21 cellular contexts compared by ENCODE assay signal in the genomic region with DNA sequence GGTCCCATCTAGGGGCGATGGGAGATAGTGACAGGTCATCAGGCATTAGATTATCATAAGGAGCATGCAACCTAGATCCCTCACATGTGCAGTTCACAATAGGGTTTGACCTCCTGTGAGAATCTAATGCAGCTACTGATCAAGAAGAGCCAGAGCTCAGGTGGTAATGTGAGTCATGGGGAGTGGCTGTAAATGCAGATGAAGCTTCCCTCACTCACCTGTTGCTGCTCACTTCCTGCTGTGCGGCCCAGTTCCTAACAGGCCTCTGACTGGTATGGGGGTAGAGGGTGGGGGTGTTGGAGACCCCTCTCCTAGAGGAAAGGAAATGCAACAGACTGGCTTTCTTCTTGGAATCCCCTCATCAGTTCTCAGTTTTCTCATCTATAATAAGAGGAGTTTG.
A peak's percentile ranks its signal among the peaks of the same experiment; 100 is the strongest.
DNase-seq lines count a peak whose midpoint lies in the region; ATAC-seq and TF ChIP-seq lines count a peak whose summit lies in the region.
"Had no signal": no experiment of that assay in that cellular context is flagged by ENCODE, and none has a peak within 500 bp of the region (broad histone marks: within the 10 kb centered on the region; RNA-seq: fewer than 3 reads in every experiment).

No MANE protein-coding gene starts in this region.

- in situ Hi-C loops in HAP-1 (cut with MboI; ENCODE audit: low sequenced_read_pairs) = no loop called here

- intact Hi-C loops in MCF 10A (cut with micrococcal nuclease) (no loop called here), breast epithelium (cut with DNase I; ENCODE audit: low total_unique reads) (no loop called here)

- H3K4me3 ChIP-seq in breast epithelium (no peak overlapping the region), mesenchymal stem cell (ENCODE audit: insufficient read depth in 1 of 2, low read depth in 1 of 2, low read length in 2 of 2) (peak overlapping the region in 1 of 2 experiments; percentile 21), HAP-1 (no peak overlapping the region)
- H3K4me3 ChIP-seq: gastroesophageal sphincter, spleen, stomach, upper lobe of left lung had no signal

- no peak overlapping the region for H3K14ac ChIP-seq in mesenchymal stem cell (ENCODE audit: low read length in 2 of 2)

- H4K91ac ChIP-seq in mesenchymal stem cell (ENCODE audit: low read length) = no peak overlapping the region

- no peak overlapping the region for H3K9ac ChIP-seq in mesenchymal stem cell (ENCODE audit: low read length)

- no peaks in the 10 kb centered on the region for H3K36me3 Mint-ChIP-seq in MCF 10A (ENCODE audit: insufficient read depth, unreplicated experiment)
- H3K36me3 Mint-ChIP-seq in chondrocyte (ENCODE audit: low read depth) = no peaks in the 10 kb centered on the region
- no peaks in the 10 kb centered on the region for H3K36me3 Mint-ChIP-seq in activated CD4-positive, alpha-beta T cell treated with anti-CD3 and anti-CD28 coated beads, Interleukin-2, amount 10 ng/mL, durations not matched to agents 7 days and 5 days (ENCODE audit: low read depth)

- TF ChIP-seq CTCF in MCF 10A (IDR thresholded peaks at IDR 0.05; ENCODE audit: unreplicated experiment) = no peak
- TF ChIP-seq CTCF in breast epithelium (IDR thresholded peaks at IDR 0.05) = no peak
- TF ChIP-seq CTCF in chondrocyte (IDR thresholded peaks at IDR 0.05) = no peak

- DNase-seq in MCF 10A (ENCODE audit: unreplicated experiment) (peak; percentile 45), breast epithelium (ENCODE audit: low spot score in 2 of 2) (no peak), chondrocyte (ENCODE audit: low spot score) (no peak), mesenchymal stem cell (no peak), left lobe of liver (ENCODE audit: low spot score) (no peak), GDM1 (lab: John Stamatoyannopoulos, UW) (no peak), HAP-1 (ENCODE audit: low spot score in 2 of 2) (no peak)
- DNase-seq in activated CD4-positive, alpha-beta T cell treated with anti-CD3 and anti-CD28 coated beads, Interleukin-2, amount 10 ng/mL, durations not matched to agents 7 days and 5 days = no peak
- DNase-seq: activated CD4-positive, alpha-beta T cell treated with anti-CD3 and anti-CD28 coated beads, Interleukin-2, amount 50 U/mL, for 4 hours; activated naive CD4-positive, alpha-beta T cell; activated T-cell treated with anti-CD3 and anti-CD28 coated beads for 4 hours; amniotic stem cell; BE2C; Caco-2; left cardiac atrium; NCI-H510A; spleen; stomach; upper lobe of left lung had no signal

- no peak overlapping the region for H2AFZ ChIP-seq in mesenchymal stem cell (ENCODE audit: low read depth, low read length)

- H2BK12ac ChIP-seq in mesenchymal stem cell (ENCODE audit: low read length in 2 of 2) = no peak overlapping the region

- no peak for TF ChIP-seq POLR2A in breast epithelium (IDR thresholded peaks at IDR 0.05)

- H3K79me1 ChIP-seq in mesenchymal stem cell (replicated peaks; ENCODE audit: low read length, poor library complexity, severe bottlenecking) = no peaks in the 10 kb centered on the region

- WGBS in mesenchymal stem cell = 100% methylated on average over 1 of the region's 2 CpGs

- H2BK5ac ChIP-seq in mesenchymal stem cell (ENCODE audit: low read depth, low read length, poor library complexity, severe bottlenecking) = no peak overlapping the region

- H4K8ac ChIP-seq in mesenchymal stem cell (ENCODE audit: low read length) = no peak overlapping the region

- H3K27ac ChIP-seq in breast epithelium = no peak overlapping the region
- H3K27ac ChIP-seq in mesenchymal stem cell (ENCODE audit: low read length, poor library complexity, severe bottlenecking) = peak overlapping the region; percentile 28
- H3K27ac ChIP-seq: spleen, stomach, upper lobe of left lung had no signal

- H3K4me2 ChIP-seq in mesenchymal stem cell (ENCODE audit: low read length, poor library complexity, severe bottlenecking) = no peak overlapping the region

- H2AK5ac ChIP-seq in mesenchymal stem cell (ENCODE audit: low read length, severe bottlenecking) = no peak overlapping the region

- no peak for ATAC-seq in left lobe of liver
- ATAC-seq: gastroesophageal sphincter, left cardiac atrium had no signal

- H3K4me1 Mint-ChIP-seq in MCF 10A (ENCODE audit: insufficient read depth, unreplicated experiment) (peaks cover 20% of the 10 kb centered on the region), chondrocyte (ENCODE audit: low read depth) (peaks cover 45% of the 10 kb centered on the region)
- no peaks in the 10 kb centered on the region for H3K4me1 Mint-ChIP-seq in activated CD4-positive, alpha-beta T cell treated with anti-CD3 and anti-CD28 coated beads, Interleukin-2, amount 10 ng/mL, durations not matched to agents 7 days and 5 days
- H3K4me1 Mint-ChIP-seq: neural crest cell had no signal

- H3K4me3 Mint-ChIP-seq in MCF 10A (ENCODE audit: unreplicated experiment) (no peak overlapping the region), chondrocyte (ENCODE audit: unreplicated experiment) (no peak overlapping the region)
- H3K4me3 Mint-ChIP-seq in activated CD4-positive, alpha-beta T cell treated with anti-CD3 and anti-CD28 coated beads, Interleukin-2, amount 10 ng/mL, durations not matched to agents 7 days and 5 days = no peak overlapping the region
- H3K4me3 Mint-ChIP-seq: neural crest cell had no signal

- no peaks in the 10 kb centered on the region for H3K4me1 ChIP-seq in breast epithelium
- peaks cover 2% of the 10 kb centered on the region for H3K4me1 ChIP-seq in mesenchymal stem cell (ENCODE audit: control insufficient read depth, insufficient read depth, low read depth, low read length)
- no peaks in the 10 kb centered on the region for H3K4me1 ChIP-seq in HAP-1
- H3K4me1 ChIP-seq: spleen, stomach, upper lobe of left lung had no signal

- no peak overlapping the region for H2BK120ac ChIP-seq in mesenchymal stem cell (ENCODE audit: low read depth, low read length)

- H3K9me3 ChIP-seq in breast epithelium (no peaks in the 10 kb centered on the region), mesenchymal stem cell (ENCODE audit: control insufficient read depth, low read length) (peaks cover 4% of the 10 kb centered on the region), HAP-1 (no peaks in the 10 kb centered on the region)
- H3K9me3 ChIP-seq: BE2C, Caco-2, gastroesophageal sphincter, spleen, stomach, upper lobe of left lung had no signal

- CTCF ChIA-PET in MCF 10A (lab: Yijun Ruan, JAX) = interaction anchor here (1.1 kb wide), 1 partner anchor 30 kb away, joined by 3 read pairs; no protein-coding TSS in a partner anchor
- CTCF ChIA-PET in activated CD4-positive, alpha-beta T cell treated with anti-CD3 and anti-CD28 coated beads, Interleukin-2, amount 10 ng/mL, durations not matched to agents 7 days and 5 days (lab: Charles Lee) = no interaction called here

- no peak overlapping the region for H3K18ac ChIP-seq in mesenchymal stem cell (ENCODE audit: low read depth in 1 of 2, low read length in 2 of 2)

- H3K27me3 ChIP-seq in breast epithelium = no peaks in the 10 kb centered on the region
- no peaks in the 10 kb centered on the region for H3K27me3 ChIP-seq in mesenchymal stem cell (ENCODE audit: control insufficient read depth in 1 of 2, insufficient read depth in 1 of 2, low read length in 2 of 2)
- no peaks in the 10 kb centered on the region for H3K27me3 ChIP-seq in HAP-1 (ENCODE audit: low read depth)
- H3K27me3 ChIP-seq: BE2C, gastroesophageal sphincter, spleen, stomach, upper lobe of left lung had no signal

- H2BK15ac ChIP-seq in mesenchymal stem cell (ENCODE audit: low read depth, poor library complexity, severe bottlenecking) = no peak overlapping the region

- POLR2A ChIA-PET in MCF 10A (lab: Yijun Ruan, JAX) = interaction anchor here (0.6 to 1.4 kb wide), 4 partner anchors 12 to 1189 kb away, joined by 3 to 5 read pairs (median 4); no protein-coding TSS in a partner anchor
- POLR2A ChIA-PET in activated CD4-positive, alpha-beta T cell treated with anti-CD3 and anti-CD28 coated beads, Interleukin-2, amount 10 ng/mL, durations not matched to agents 7 days and 5 days (lab: Charles Lee) = no interaction called here

- H3K36me3 ChIP-seq in breast epithelium (no peaks in the 10 kb centered on the region), mesenchymal stem cell (ENCODE audit: control insufficient read depth in 1 of 2, insufficient read depth in 2 of 2, low read depth in 1 of 2, low read length in 2 of 2) (no peaks in the 10 kb centered on the region), HAP-1 (replicated peaks) (no peaks in the 10 kb centered on the region)
- H3K36me3 ChIP-seq: BE2C, gastroesophageal sphincter, spleen, stomach, upper lobe of left lung had no signal

- H3K9me3 Mint-ChIP-seq in MCF 10A (ENCODE audit: unreplicated experiment) (no peaks in the 10 kb centered on the region), chondrocyte (ENCODE audit: low read depth) (peaks cover 9% of the 10 kb centered on the region)
- H3K9me3 Mint-ChIP-seq in activated CD4-positive, alpha-beta T cell treated with anti-CD3 and anti-CD28 coated beads, Interleukin-2, amount 10 ng/mL, durations not matched to agents 7 days and 5 days = no peaks in the 10 kb centered on the region

- BruUV-seq in MCF 10A (replicated peaks; lab: Mats Ljungman, UMichigan) = no TSS peak

- no peak overlapping the region for H3K23ac ChIP-seq in mesenchymal stem cell (ENCODE audit: low read length in 2 of 2)

- no peak overlapping the region for H3K4ac ChIP-seq in mesenchymal stem cell (ENCODE audit: low read depth in 1 of 2, low read length in 2 of 2)

- H3K27ac Mint-ChIP-seq in MCF 10A (ENCODE audit: low read depth, unreplicated experiment) = peak overlapping the region; percentile 19
- peak overlapping the region; percentile 85 for H3K27ac Mint-ChIP-seq in chondrocyte (ENCODE audit: unreplicated experiment)
- H3K27ac Mint-ChIP-seq in activated CD4-positive, alpha-beta T cell treated with anti-CD3 and anti-CD28 coated beads, Interleukin-2, amount 10 ng/mL, durations not matched to agents 7 days and 5 days = no peak overlapping the region

- no peaks in the 10 kb centered on the region for H3K27me3 Mint-ChIP-seq in MCF 10A (ENCODE audit: insufficient read depth, unreplicated experiment)
- H3K27me3 Mint-ChIP-seq in chondrocyte (ENCODE audit: low read depth) = no peaks in the 10 kb centered on the region
- no peaks in the 10 kb centered on the region for H3K27me3 Mint-ChIP-seq in activated CD4-positive, alpha-beta T cell treated with anti-CD3 and anti-CD28 coated beads, Interleukin-2, amount 10 ng/mL, durations not matched to agents 7 days and 5 days
